In the genomic region with DNA sequence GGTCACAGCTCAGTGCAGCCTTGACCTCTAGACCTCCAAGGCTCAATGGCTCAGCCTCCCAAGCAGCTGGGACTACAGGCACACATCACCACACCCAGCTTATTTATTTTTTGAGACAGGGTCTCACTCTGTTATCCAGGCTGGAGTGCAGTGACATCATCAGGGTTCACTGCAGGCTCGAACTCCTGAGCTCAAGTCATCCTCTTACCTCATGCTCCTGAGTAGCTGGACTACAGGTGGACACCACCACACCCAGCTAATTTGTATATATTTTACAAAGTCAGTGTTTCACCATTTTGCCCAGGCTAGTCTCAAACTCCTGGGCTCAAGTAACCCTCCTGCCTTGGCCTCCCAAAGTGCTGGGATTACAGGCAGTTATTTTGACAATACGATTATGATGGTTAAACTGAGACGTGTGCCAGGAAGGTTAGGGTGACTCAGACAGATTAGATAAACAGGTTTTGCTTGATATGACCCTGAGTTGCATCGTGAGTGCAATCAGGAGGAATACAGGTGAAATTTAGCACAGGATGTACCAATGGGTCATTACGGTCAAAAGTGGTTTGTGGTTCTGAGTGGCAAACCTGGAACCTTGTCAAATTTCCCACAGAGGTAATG, we compare ENCODE assay signal across 7 cellular contexts.
A peak's percentile ranks its signal among the peaks of the same experiment; 100 is the strongest.
DNase-seq lines count a peak whose midpoint lies in the region; ATAC-seq and TF ChIP-seq lines count a peak whose summit lies in the region.
"Not testable (repeated sequence)": the region's sequence is repeated elsewhere in the genome, so short reads cannot be mapped to it uniquely, and the experiment has no call there.

No MANE protein-coding gene starts in this region.

- intact Hi-C loops in HCT116 (cut with micrococcal nuclease); activated naive CD4-positive, alpha-beta T cell treated with anti-CD3 and anti-CD28 coated beads for 36 hours (cut with micrococcal nuclease): not testable (repeated sequence)
- intact Hi-C loops in activated CD4-positive, alpha-beta T cell treated with anti-CD3 and anti-CD28 coated beads for 36 hours (cut with DNase I, micrococcal nuclease) = loop anchor here in 1 of 2 experiments (5.0 kb wide), 1 partner anchor 49 kb away; no protein-coding TSS in a partner anchor

- peaks cover 54% of the 10 kb centered on the region for H3K4me1 Mint-ChIP-seq in activated CD4-positive, alpha-beta T cell treated with anti-CD3 and anti-CD28 coated beads for 36 hours
- peaks cover 58% of the 10 kb centered on the region for H3K4me1 Mint-ChIP-seq in activated naive CD4-positive, alpha-beta T cell treated with anti-CD3 and anti-CD28 coated beads for 36 hours (ENCODE audit: low read depth)

- H3K36me3 Mint-ChIP-seq in activated CD4-positive, alpha-beta T cell treated with anti-CD3 and anti-CD28 coated beads for 36 hours (ENCODE audit: low read depth); activated naive CD4-positive, alpha-beta T cell treated with anti-CD3 and anti-CD28 coated beads for 36 hours (ENCODE audit: low read depth): not testable (repeated sequence)

- not testable (repeated sequence) for TF ChIP-seq POLR2A in HCT116 (IDR thresholded peaks at IDR 0.05; ENCODE audit: borderline replicate concordance, extremely low read depth, insufficient read depth, insufficient read length)

- H3K27ac ChIP-seq in HCT116 (ENCODE audit: low read depth, low read length) = not testable (repeated sequence)

- H3K27me3 Mint-ChIP-seq in activated CD4-positive, alpha-beta T cell treated with anti-CD3 and anti-CD28 coated beads for 36 hours; activated naive CD4-positive, alpha-beta T cell treated with anti-CD3 and anti-CD28 coated beads for 36 hours (ENCODE audit: low read depth): not testable (repeated sequence)

- H3K27me3 ChIP-seq in HCT116 (ENCODE audit: insufficient read depth, low read length) = not testable (repeated sequence)

- not testable (repeated sequence) for TF ChIP-seq CTCF in HCT116 (IDR thresholded peaks at IDR 0.05 in 2 of 3, conservative IDR thresholded peaks at IDR 0.05 in 1 of 3; ENCODE audit: borderline replicate concordance in 1 of 3, insufficient read depth in 1 of 3, low read depth in 2 of 3, low read length in 2 of 3); epithelial cell of esophagus (IDR thresholded peaks at IDR 0.05; ENCODE audit: insufficient read depth, low read depth, low read length, missing control alignments)

- H3K79me2 ChIP-seq in HCT116 (ENCODE audit: insufficient read depth, low read length) = not testable (repeated sequence)

- H3K9me2 ChIP-seq in HCT116 (ENCODE audit: insufficient read depth) = not testable (repeated sequence)

- not testable (repeated sequence) for H4K20me1 ChIP-seq in HCT116 (ENCODE audit: insufficient read depth)

- H2AFZ ChIP-seq in HCT116 (ENCODE audit: low read depth, low read length, poor library complexity, severe bottlenecking) = not testable (repeated sequence)

- ATAC-seq in HCT116; activated CD4-positive, alpha-beta T cell treated with anti-CD3 and anti-CD28 coated beads for 36 hours: not testable (repeated sequence)
- ATAC-seq in esophagus mucosa = peak; percentile 20

- H3K27ac Mint-ChIP-seq in activated CD4-positive, alpha-beta T cell treated with anti-CD3 and anti-CD28 coated beads for 36 hours = peak overlapping the region; percentile 58
- peak overlapping the region; percentile 67 for H3K27ac Mint-ChIP-seq in activated naive CD4-positive, alpha-beta T cell treated with anti-CD3 and anti-CD28 coated beads for 36 hours

- peak overlapping the region; percentile 6; the same call in 1 of the 2 replicates for H3K4me2 ChIP-seq in HCT116 (ENCODE audit: low read length)

- CTCF ChIA-PET in HCT116 (lab: Charles Lee); activated CD4-positive, alpha-beta T cell treated with anti-CD3 and anti-CD28 coated beads for 36 hours (lab: Charles Lee); activated naive CD4-positive, alpha-beta T cell treated with anti-CD3 and anti-CD28 coated beads for 36 hours (lab: Charles Lee): not testable (repeated sequence)

- H3K9me3 ChIP-seq in HCT116 (ENCODE audit: control insufficient read depth in 1 of 2, insufficient read depth in 1 of 2, low read depth in 1 of 2, low read length in 2 of 2) = not testable (repeated sequence)

- H3K4me3 Mint-ChIP-seq in activated CD4-positive, alpha-beta T cell treated with anti-CD3 and anti-CD28 coated beads for 36 hours; activated naive CD4-positive, alpha-beta T cell treated with anti-CD3 and anti-CD28 coated beads for 36 hours: not testable (repeated sequence)

- H3K9ac ChIP-seq in HCT116 (ENCODE audit: low read length) = not testable (repeated sequence)

- BruUV-seq in HCT116 (replicated peaks; lab: Mats Ljungman, UMichigan) = not testable (repeated sequence)

- RAD21 ChIA-PET in HCT116 (lab: Charles Lee; ENCODE audit: low non-redundant PET in 1 of 2, low total read pairs in 2 of 2, uncharacterized antibody in 2 of 2, unreplicated experiment in 2 of 2) = not testable (repeated sequence)

- not testable (repeated sequence) for H3K9me3 Mint-ChIP-seq in activated CD4-positive, alpha-beta T cell treated with anti-CD3 and anti-CD28 coated beads for 36 hours (ENCODE audit: low read depth); activated naive CD4-positive, alpha-beta T cell treated with anti-CD3 and anti-CD28 coated beads for 36 hours

- H3K36me3 ChIP-seq in HCT116 (ENCODE audit: control insufficient read depth in 1 of 2, insufficient read depth in 2 of 2, low read length in 2 of 2) = not testable (repeated sequence)

- H3K4me1 ChIP-seq in HCT116 (ENCODE audit: control insufficient read depth in 1 of 2, insufficient read depth in 2 of 2, low read length in 2 of 2) = peaks cover 7 to 42% of the 10 kb centered on the region in 2 experiments

- TF ChIP-seq RAD21 in HCT116 (IDR thresholded peaks at IDR 0.05; ENCODE audit: low read depth) = not testable (repeated sequence)

- POLR2A ChIA-PET in HCT116 (lab: Charles Lee) = interaction anchor here (0.8 to 1.5 kb wide), 3 partner anchors 32 to 156 kb away, joined by 3 to 5 read pairs (median 4); no protein-coding TSS in a partner anchor
- POLR2A ChIA-PET in activated CD4-positive, alpha-beta T cell treated with anti-CD3 and anti-CD28 coated beads for 36 hours (lab: Charles Lee) = not testable (repeated sequence)

- H3K4me3 ChIP-seq in HCT116 (replicated peaks in 1 of 2; ENCODE audit: low read depth in 1 of 2, low read length in 2 of 2); epithelial cell of esophagus (ENCODE audit: low read length): not testable (repeated sequence)

- DNase-seq in HCT116 (ENCODE audit: low read depth, low spot score); activated CD4-positive, alpha-beta T cell treated with anti-CD3 and anti-CD28 coated beads for 36 hours; activated naive CD4-positive, alpha-beta T cell treated with anti-CD3 and anti-CD28 coated beads for 36 hours: not testable (repeated sequence)
- DNase-seq in NCI-H82 (lab: John Stamatoyannopoulos, UW) (peak; percentile 43), epithelial cell of esophagus (ENCODE audit: low read depth) (peak; percentile 69)
- DNase-seq in activated CD8-positive, alpha-beta memory T cell treated with anti-CD3 and anti-CD28 coated beads for 24 hours = peak; percentile 49

TF ChIP-seq in HCT116, 20 proteins besides CTCF, POLR2A, EP300 and RAD21:
- TF ChIP-seq CEBPB (IDR thresholded peaks at IDR 0.05; ENCODE audit: low read depth) (0 out of 2 replicates have a peak, but pooled peaks have one; percentile 59), FOSL1 (IDR thresholded peaks at IDR 0.05; ENCODE audit: low read depth) (0 out of 2 replicates have a peak, but pooled peaks have one; percentile 12)
